Comparison of ENCODE assay signal across 16 cellular contexts in genomic region chrX:119155416-119156035, GRCh38. TPM values are rescaled to one million over a fixed set of nuclear protein-coding genes. Genes with fewer than 3 reads are reported as not detected.
DNase-seq lines count a peak whose midpoint lies in the region; ATAC-seq, FAIRE-seq and TF ChIP-seq lines count a peak whose summit lies in the region.
"Had no signal": no experiment of that assay in that cellular context is flagged by ENCODE, and none has a peak within 500 bp of the region (broad histone marks: within the 10 kb centered on the region; RNA-seq: fewer than 3 reads in every experiment).

No MANE protein-coding gene starts in this region.

- no peaks in the 10 kb centered on the region for H3K36me3 ChIP-seq in astrocyte (ENCODE audit: insufficient read depth, low read length)
- no peaks in the 10 kb centered on the region for H3K36me3 ChIP-seq in upper lobe of right lung
- H3K36me3 ChIP-seq: heart left ventricle, lower lobe of right lung had no signal

- no peak for ATAC-seq in upper lobe of right lung
- ATAC-seq: GM23338, lower lobe of right lung had no signal

- FAIRE-seq in astrocyte (lab: Jason Lieb, UNC), result peak; percentile 60
- FAIRE-seq: GM19239 had no signal

- H4K20me1 ChIP-seq in astrocyte (ENCODE audit: insufficient read depth, low read length), result no peaks in the 10 kb centered on the region

- H2AFZ ChIP-seq in astrocyte (ENCODE audit: low read depth, low read length), result no peak overlapping the region
- H2AFZ ChIP-seq: GM23338 had no signal

- H3K4me3 Mint-ChIP-seq in astrocyte (ENCODE audit: unreplicated experiment), result no peak overlapping the region
- H3K4me3 Mint-ChIP-seq: CD4-positive, CD25-positive, alpha-beta regulatory T cell; GM23338; IgD-negative memory B cell had no signal

- no peak overlapping the region for H3K27ac Mint-ChIP-seq in astrocyte (ENCODE audit: unreplicated experiment)
- H3K27ac Mint-ChIP-seq: CD4-positive, CD25-positive, alpha-beta regulatory T cell; GM23338 had no signal

- H3K9ac ChIP-seq in astrocyte (ENCODE audit: low read length), result no peak overlapping the region

- H3K27me3 ChIP-seq in astrocyte (ENCODE audit: insufficient read depth, low read length) (no peaks in the 10 kb centered on the region), upper lobe of right lung (no peaks in the 10 kb centered on the region)

- H3K4me1 ChIP-seq in astrocyte (ENCODE audit: insufficient read depth, low read length) (no peaks in the 10 kb centered on the region), upper lobe of right lung (no peaks in the 10 kb centered on the region)
- H3K4me1 ChIP-seq: heart left ventricle, lower lobe of right lung had no signal

- intact Hi-C loops in upper lobe of right lung (cut with DNase I), result no loop called here

- H3K4me3 ChIP-seq in astrocyte (ENCODE audit: insufficient read depth, low read depth, low read length) (no peak overlapping the region), upper lobe of right lung (no peak overlapping the region)
- H3K4me3 ChIP-seq: GM23338, heart left ventricle, lower lobe of right lung had no signal

- H3K4me2 ChIP-seq in astrocyte (ENCODE audit: low read length), result no peak overlapping the region
- H3K4me2 ChIP-seq: GM23338 had no signal

- H3K27me3 Mint-ChIP-seq in astrocyte (ENCODE audit: low read depth, unreplicated experiment), result peaks cover 9% of the 10 kb centered on the region

- no peaks in the 10 kb centered on the region for H3K79me2 ChIP-seq in astrocyte (ENCODE audit: insufficient read depth, low read length)

- TF ChIP-seq CTCF in astrocyte (IDR thresholded peaks at IDR 0.05; ENCODE audit: insufficient read depth, low read depth, low read length) (no peak), upper lobe of right lung (IDR thresholded peaks at IDR 0.05) (no peak)

- H3K9me3 ChIP-seq in astrocyte (ENCODE audit: insufficient read depth, low read depth, low read length) (no peaks in the 10 kb centered on the region), upper lobe of right lung (no peaks in the 10 kb centered on the region)
- H3K9me3 ChIP-seq: heart left ventricle, lower lobe of right lung had no signal

- no peak overlapping the region for H3K27ac ChIP-seq in astrocyte (ENCODE audit: low read depth, low read length)
- no peak overlapping the region for H3K27ac ChIP-seq in upper lobe of right lung
- H3K27ac ChIP-seq: heart left ventricle, lower lobe of right lung had no signal

- H3K9me3 Mint-ChIP-seq in astrocyte (ENCODE audit: unreplicated experiment), result no peaks in the 10 kb centered on the region
- H3K9me3 Mint-ChIP-seq: CD4-positive, CD25-positive, alpha-beta regulatory T cell; GM23338; IgD-negative memory B cell had no signal

- DNase-seq in CD1c-positive myeloid dendritic cell (ENCODE audit: extremely low spot score), result peak; percentile 2
- DNase-seq in HS-5 (ENCODE audit: low read depth), result peak; percentile 38
- peak; percentile 65 for DNase-seq in astrocyte (ENCODE audit: low read depth)
- peak; percentile 40 for DNase-seq in left kidney (ENCODE audit: low read depth, low spot score)
- DNase-seq in GF-D8 (lab: John Stamatoyannopoulos, UW), result no peak
- DNase-seq in dedifferentiated amniotic fluid mesenchymal stem cell (ENCODE audit: extremely low spot score), result no peak
- DNase-seq in upper lobe of right lung, result no peak
- DNase-seq in RPMI8226, result no peak
- DNase-seq: CD4-positive, CD25-positive, alpha-beta regulatory T cell; dermis blood vessel endothelial cell; heart left ventricle; lower lobe of right lung had no signal

- H3K36me3 Mint-ChIP-seq in astrocyte (ENCODE audit: low read depth, unreplicated experiment), result no peaks in the 10 kb centered on the region
- H3K36me3 Mint-ChIP-seq: CD4-positive, CD25-positive, alpha-beta regulatory T cell; IgD-negative memory B cell had no signal

- peaks cover 8% of the 10 kb centered on the region for H3K4me1 Mint-ChIP-seq in astrocyte (ENCODE audit: low read depth, unreplicated experiment)
- H3K4me1 Mint-ChIP-seq: CD4-positive, CD25-positive, alpha-beta regulatory T cell had no signal

RNA-seq across cellular contexts. Expression of gene KIAA1210, which starts 27.9 kb away (rescaled TPM):
- total RNA-seq in astrocyte (not detected in 2 replicates), upper lobe of right lung (not detected)
- total RNA-seq: CD4-positive, CD25-positive, alpha-beta regulatory T cell; dermis blood vessel endothelial cell; GM23338; lower lobe of right lung; OCI-LY7 had no signal

Comparison
In these comparisons a context has a peak if more than half of its experiments do, and no peak if none do; other contexts are left out.
1. DNase-seq: peak in CD1c-positive myeloid dendritic cell (single experiment), HS-5 (single experiment), astrocyte (single experiment) and left kidney (single experiment); none in GF-D8 (single experiment), dedifferentiated amniotic fluid mesenchymal stem cell (single experiment), upper lobe of right lung (single experiment) and RPMI8226 (single experiment).